ENCODE assay signal across 21 cellular contexts in genomic region chr11:40161855-40162410, GRCh38.
"Had no signal": no experiment of that assay in that cellular context is flagged by ENCODE, and none has a peak within 500 bp of the region (broad histone marks: within the 10 kb centered on the region; RNA-seq: fewer than 3 reads in every experiment).

No MANE protein-coding gene starts in this region.

- H3K27me3 ChIP-seq: ascending aorta, heart left ventricle, transverse colon, uterus had no signal

- H3K4me1 ChIP-seq: ascending aorta, lower lobe of right lung, transverse colon, uterus had no signal

- DNase-seq: activated B cell treated with CpG ODN at 0.5 μM for 24 hours; activated CD4-positive, alpha-beta T cell treated with anti-CD3 and anti-CD28 coated beads for 36 hours; activated CD4-positive, alpha-beta T cell treated with anti-CD3 and anti-CD28 coated beads, Interleukin-2, amount 50 U/mL, for 4 hours; activated CD8-positive, alpha-beta memory T cell treated with anti-CD3 and anti-CD28 coated beads for 24 hours; activated CD8-positive, alpha-beta memory T cell treated with anti-CD3 and anti-CD28 coated beads, Interleukin-2, amount 50 U/mL, for 4 hours; activated T-cell treated with anti-CD3 and anti-CD28 coated beads, Interleukin-2, amount 50 U/mL, for 24 hours; left colon; lower lobe of right lung; mesendoderm; naive B cell; retina; stimulated activated CD4-positive, alpha-beta T cell treated with anti-CD3 and anti-CD28 coated beads, Interleukin-2, amount 100 ng/mL, for 48 hours; stimulated activated CD8-positive, alpha-beta memory T cell treated with anti-CD3 and anti-CD28 coated beads, Interleukin-4, amount 100 ng/mL, for 48 hours; stimulated activated naive B cell treated with anti-CD40 and anti-IgM and Interleukin-4, amounts not matched to agents 10 μg/mL and 1 μg/mL and 100 μg/mL, for 72 hours; transverse colon; uterus had no signal

- H3K4me3 ChIP-seq: ascending aorta, coronary artery, heart left ventricle, lower lobe of right lung, transverse colon, uterus had no signal

- ATAC-seq: activated CD4-positive, alpha-beta T cell treated with anti-CD3 and anti-CD28 coated beads for 36 hours; activated naive CD4-positive, alpha-beta T cell treated with anti-CD3 and anti-CD28 coated beads, Interleukin-2, amount 50 U/mL, for 72 hours; activated T-helper 17 cell treated with anti-CD3 and anti-CD28 coated beads, Interleukin-2, amount 50 U/mL, for 72 hours; left colon; lower lobe of right lung; stimulated activated naive B cell treated with anti-CD40 and anti-IgM and Interleukin-4, amounts not matched to agents 10 μg/mL and 1 μg/mL and 100 μg/mL, for 72 hours had no signal

- H3K27ac ChIP-seq: ascending aorta, coronary artery, heart left ventricle, lower lobe of right lung, transverse colon, uterus had no signal

- H3K36me3 ChIP-seq: ascending aorta, heart left ventricle, lower lobe of right lung, transverse colon, uterus had no signal

- H3K9me3 ChIP-seq: ascending aorta, lower lobe of right lung, uterus had no signal
